In the genomic region with DNA sequence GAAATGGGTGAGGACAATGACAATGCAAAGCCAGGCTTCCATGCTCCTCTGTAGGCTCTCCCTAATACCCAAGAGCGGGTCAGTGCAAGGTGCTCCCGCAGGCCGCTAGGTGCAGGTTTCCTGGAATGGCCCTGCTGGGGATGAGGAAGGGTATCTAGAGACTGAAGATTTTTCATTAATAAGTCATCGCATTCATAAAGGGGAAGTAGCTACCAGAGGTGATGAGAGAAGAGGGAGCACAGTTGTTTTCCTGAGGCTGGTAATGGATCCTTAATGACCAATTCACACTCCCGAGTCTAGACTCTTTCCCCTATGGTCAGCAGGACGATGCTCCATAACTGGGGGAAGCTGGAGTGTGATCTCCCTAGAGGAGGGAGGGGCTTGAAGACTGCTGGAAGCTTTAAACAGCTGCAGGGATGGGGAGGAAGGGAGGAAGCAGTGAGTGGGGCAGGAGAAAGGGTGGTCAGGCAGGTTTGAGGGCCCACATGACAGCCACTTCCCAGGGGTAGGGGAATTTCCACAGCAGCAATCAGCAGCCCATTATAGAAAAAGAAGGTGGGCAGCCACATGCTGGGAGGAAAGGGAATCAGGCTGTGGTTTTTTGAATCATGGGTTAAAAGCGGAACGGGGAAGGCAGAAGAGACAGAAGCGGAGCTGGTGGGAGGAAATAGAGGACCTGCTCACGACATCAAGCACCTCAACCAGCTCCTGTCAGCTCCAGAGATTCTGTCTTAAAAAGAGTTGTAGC, we compare ENCODE assay signal across 8 cellular contexts. TPM values are rescaled to one million over a fixed set of nuclear protein-coding genes. Genes with fewer than 3 reads are reported as not detected.
DNase-seq lines count a peak whose midpoint lies in the region; FAIRE-seq and TF ChIP-seq lines count a peak whose summit lies in the region.

No MANE protein-coding gene starts in this region.

- WGBS in ovary, 3 donors, result 58 to 59% (median 59%) methylated on average over 10 of the region's 10 CpGs

- H3K27ac Mint-ChIP-seq in dendritic cell treated with granulocyte-macrophage colony-stimulating factor and Interleukin-4, amounts not matched to agents 40 ng/mL and 50 ng/mL, for 4 days, result peak overlapping the region; percentile 90

- H3K4me3 Mint-ChIP-seq in dendritic cell treated with granulocyte-macrophage colony-stimulating factor and Interleukin-4, amounts not matched to agents 40 ng/mL and 50 ng/mL, for 4 days, result peak overlapping the region; percentile 67

- H4K20me1 ChIP-seq in BLaER1 treated with 17β-estradiol and CSF1 and Interleukin-3, amounts not matched to agents 10 nM and 100 nM, result no peaks in the 10 kb centered on the region

- no peaks in the 10 kb centered on the region for H3K36me3 Mint-ChIP-seq in dendritic cell treated with granulocyte-macrophage colony-stimulating factor and Interleukin-4, amounts not matched to agents 40 ng/mL and 50 ng/mL, for 4 days (ENCODE audit: low read depth)

- intact Hi-C loops in dendritic cell treated with granulocyte-macrophage colony-stimulating factor and Interleukin-4, amounts not matched to agents 40 ng/mL and 50 ng/mL, for 4 days (cut with micrococcal nuclease), result loop anchor here (1.0 kb wide), 1 partner anchor 10 kb away; a partner anchor contains a TSS
- intact Hi-C loops in ovary (cut with DNase I), result no loop called here
- intact Hi-C loops in kidney (cut with DNase I), result no loop called here

- peak overlapping the region in 10 of 11 experiments; percentile 53 to 77 (median 62); a peak in 19 of 22 replicates for H3K27ac ChIP-seq in BLaER1 treated with 17β-estradiol and CSF1 and Interleukin-3, amounts not matched to agents 10 nM and 100 nM
- H3K27ac ChIP-seq in ovary (peak overlapping the region in 1 of 2 donors; percentile 13), kidney (ENCODE audit: low read depth in 2 of 2, low read length in 2 of 2) (no peak overlapping the region)

- no peaks in the 10 kb centered on the region for H3K36me3 ChIP-seq in BLaER1 treated with 17β-estradiol and CSF1 and Interleukin-3, amounts not matched to agents 10 nM and 100 nM
- no peaks in the 10 kb centered on the region for H3K36me3 ChIP-seq in ovary
- no peaks in the 10 kb centered on the region for H3K36me3 ChIP-seq in kidney (ENCODE audit: control insufficient read depth in 1 of 2, insufficient read depth in 2 of 2, low read length in 2 of 2)

- peak; percentile 73 for DNase-seq in NB4 (ENCODE audit: low read depth)
- DNase-seq in ovary, result no peak
- DNase-seq in NCI-H510A (lab: John Stamatoyannopoulos, UW), result no peak
- DNase-seq in SW480 (ENCODE audit: low spot score), result no peak
- no peak for DNase-seq in kidney

- FAIRE-seq in kidney (lab: Jason Lieb, UNC), result no peak

- H3K9me3 Mint-ChIP-seq in dendritic cell treated with granulocyte-macrophage colony-stimulating factor and Interleukin-4, amounts not matched to agents 40 ng/mL and 50 ng/mL, for 4 days, result no peaks in the 10 kb centered on the region

- TF ChIP-seq POLR2A in GM19099 (IDR thresholded peaks at IDR 0.05; ENCODE audit: extremely low read depth, insufficient read length, low read depth), result peak; percentile 25
- TF ChIP-seq POLR2A in NB4 (IDR thresholded peaks at IDR 0.05; ENCODE audit: extremely low read depth, insufficient read length), result no peak
- no peak for TF ChIP-seq POLR2A in ovary (IDR thresholded peaks at IDR 0.05)

- peaks cover 0 to 15% (median 4%) of the 10 kb centered on the region in 11 experiments; a peak in 6 of 22 replicates for H3K27me3 ChIP-seq in BLaER1 treated with 17β-estradiol and CSF1 and Interleukin-3, amounts not matched to agents 10 nM and 100 nM
- H3K27me3 ChIP-seq in ovary, result no peaks in the 10 kb centered on the region

- no peaks in the 10 kb centered on the region for H3K9me3 ChIP-seq in BLaER1 treated with 17β-estradiol and CSF1 and Interleukin-3, amounts not matched to agents 10 nM and 100 nM (replicated peaks in 1 of 11)
- no peaks in the 10 kb centered on the region for H3K9me3 ChIP-seq in ovary
- H3K9me3 ChIP-seq in kidney (ENCODE audit: control insufficient read depth in 1 of 2, low read length in 2 of 2), result no peaks in the 10 kb centered on the region

- H3K4me1 Mint-ChIP-seq in dendritic cell treated with granulocyte-macrophage colony-stimulating factor and Interleukin-4, amounts not matched to agents 40 ng/mL and 50 ng/mL, for 4 days (ENCODE audit: low read depth), result peaks cover 25% of the 10 kb centered on the region

- H3K4me2 ChIP-seq in BLaER1 treated with 17β-estradiol and CSF1 and Interleukin-3, amounts not matched to agents 10 nM and 100 nM, result peak overlapping the region; percentile 61 to 82 (median 65)

- peaks cover 9 to 29% (median 22%) of the 10 kb centered on the region in 10 experiments for H3K4me1 ChIP-seq in BLaER1 treated with 17β-estradiol and CSF1 and Interleukin-3, amounts not matched to agents 10 nM and 100 nM
- peaks cover 2% of the 10 kb centered on the region for H3K4me1 ChIP-seq in ovary (ENCODE audit: insufficient read depth)
- no peaks in the 10 kb centered on the region for H3K4me1 ChIP-seq in kidney (ENCODE audit: control insufficient read depth in 1 of 2, insufficient read depth in 1 of 2, low read depth in 1 of 2, low read length in 2 of 2)

- H3K9ac ChIP-seq in BLaER1 treated with 17β-estradiol and CSF1 and Interleukin-3, amounts not matched to agents 10 nM and 100 nM, result peak overlapping the region in 10 of 11 experiments; percentile 14 to 62 (median 54); a peak in 15 of 22 replicates
- H3K9ac ChIP-seq in kidney (ENCODE audit: low read length in 2 of 2), result no peak overlapping the region

- TF ChIP-seq EP300 in ovary (IDR thresholded peaks at IDR 0.05), result no peak

- H3K4me3 ChIP-seq in BLaER1 treated with 17β-estradiol and CSF1 and Interleukin-3, amounts not matched to agents 10 nM and 100 nM, result peak overlapping the region in 9 of 10 experiments; percentile 5 to 48 (median 27); a peak in 10 of 20 replicates
- peak overlapping the region; percentile 47 for H3K4me3 ChIP-seq in NB4 (ENCODE audit: low read depth, low read length)
- no peak overlapping the region for H3K4me3 ChIP-seq in ovary
- no peak overlapping the region for H3K4me3 ChIP-seq in kidney (ENCODE audit: low read length in 2 of 2)

- H3K27me3 Mint-ChIP-seq in dendritic cell treated with granulocyte-macrophage colony-stimulating factor and Interleukin-4, amounts not matched to agents 40 ng/mL and 50 ng/mL, for 4 days, result no peaks in the 10 kb centered on the region

- TF ChIP-seq CTCF in NB4 (IDR thresholded peaks at IDR 0.05; ENCODE audit: low read depth, low read length) (no peak), ovary (IDR thresholded peaks at IDR 0.05) (no peak), kidney (IDR thresholded peaks at IDR 0.05; ENCODE audit: borderline replicate concordance, extremely low read depth, insufficient read depth) (no peak)

RNA-seq across cellular contexts. Expression of a gene that starts 10.2 kb away (rescaled TPM):
- total RNA-seq in ovary, result 10 to 100 TPM; 63.2 to 92.8 (median 85.2) TPM
- 100 to 1,000 TPM in 1 of 2 donors, 10 to 100 TPM in 1; 82.0 to 184 TPM for polyA plus RNA-seq in ovary
- 143 TPM for total RNA-seq in kidney
- polyA plus RNA-seq in kidney (ENCODE audit: insufficient read depth, low read depth, low replicate concordance), result 164 TPM

RNA-seq across cellular contexts. Expression of a gene that starts 52.7 kb away (rescaled TPM):
- not detected for total RNA-seq in ovary
- not detected for polyA plus RNA-seq in ovary
- not detected for total RNA-seq in kidney
- not detected for polyA plus RNA-seq in kidney (ENCODE audit: insufficient read depth, low read depth, low replicate concordance)

Comparison
In these comparisons a context has a peak if more than half of its experiments do, and no peak if none do; other contexts are left out.
1. H3K27ac ChIP-seq: peak in BLaER1 treated with 17β-estradiol and CSF1 and Interleukin-3, amounts not matched to agents 10 nM and 100 nM (10 of 11); none in kidney (0 of 2).
2. H3K4me3 ChIP-seq: peak in BLaER1 treated with 17β-estradiol and CSF1 and Interleukin-3, amounts not matched to agents 10 nM and 100 nM (9 of 10) and NB4 (single experiment); none in ovary (single experiment) and kidney (0 of 2).
3. H3K9ac ChIP-seq: peak in BLaER1 treated with 17β-estradiol and CSF1 and Interleukin-3, amounts not matched to agents 10 nM and 100 nM (10 of 11); none in kidney (0 of 2).